Comparison of ENCODE assay signal across 8 cellular contexts in genomic region chr6:105992315-105992961, GRCh38.
A peak's percentile ranks its signal among the peaks of the same experiment; 100 is the strongest.
DNase-seq lines count a peak whose midpoint lies in the region; TF ChIP-seq lines count a peak whose summit lies in the region.

No MANE protein-coding gene starts in this region.

- H3K4me1 ChIP-seq in ES-I3 (ENCODE audit: insufficient read depth, low read length), result peaks cover 8% of the 10 kb centered on the region
- peaks cover 8% of the 10 kb centered on the region for H3K4me1 ChIP-seq in parathyroid adenoma
- H3K4me1 ChIP-seq in tibial artery, result peaks cover 0 to 33% (median 15%) of the 10 kb centered on the region in 4 donors

- peak overlapping the region; percentile 87 for H3K4me3 ChIP-seq in SK-N-MC
- H3K4me3 ChIP-seq in parathyroid adenoma (ENCODE audit: low read depth, low read length), result peak overlapping the region; percentile 85
- peak overlapping the region; percentile 53 to 57 for H3K4me3 ChIP-seq in tibial artery

- H3K79me2 ChIP-seq in parathyroid adenoma, result no peaks in the 10 kb centered on the region

- peak overlapping the region; percentile 95 for H3K27ac Mint-ChIP-seq in activated naive CD4-positive, alpha-beta T cell treated with anti-CD3 and anti-CD28 coated beads, Interleukin-2, amount 50 U/mL, for 24 hours

- H3K27ac ChIP-seq in SK-N-MC (no peak overlapping the region), parathyroid adenoma (no peak overlapping the region), tibial artery (no peak overlapping the region)

- intact Hi-C loops in head of caudate nucleus (cut with DNase I) (no loop called here), tibial artery (cut with DNase I; ENCODE audit: low total_unique reads) (no loop called here)

- DNase-seq in H4 (ENCODE audit: low spot score) (peak; percentile 60), LoVo (ENCODE audit: low spot score) (peak; percentile 90), SK-N-MC (ENCODE audit: low read depth, low spot score) (no peak), head of caudate nucleus (peak in 41 of 42 donors; percentile 25 to 83 (median 63)), tibial artery (peak; percentile 61 to 86)

- H2AFZ ChIP-seq in parathyroid adenoma, result peak overlapping the region; percentile 88

- H3K4me2 ChIP-seq in parathyroid adenoma (ENCODE audit: low read length), result peak overlapping the region; percentile 87

- peaks cover 56% of the 10 kb centered on the region for H3K27me3 Mint-ChIP-seq in activated naive CD4-positive, alpha-beta T cell treated with anti-CD3 and anti-CD28 coated beads, Interleukin-2, amount 50 U/mL, for 24 hours

- no peaks in the 10 kb centered on the region for H3K36me3 Mint-ChIP-seq in activated naive CD4-positive, alpha-beta T cell treated with anti-CD3 and anti-CD28 coated beads, Interleukin-2, amount 50 U/mL, for 24 hours

- H3K36me3 ChIP-seq in ES-I3 (ENCODE audit: insufficient read depth, low read length) (no peaks in the 10 kb centered on the region), SK-N-MC (ENCODE audit: insufficient read depth, low read length) (no peaks in the 10 kb centered on the region), parathyroid adenoma (ENCODE audit: control insufficient read depth, insufficient read depth, low read length) (no peaks in the 10 kb centered on the region), tibial artery (no peaks in the 10 kb centered on the region)

- H3K9ac ChIP-seq in ES-I3 (ENCODE audit: low read depth, low read length) (peak overlapping the region; percentile 69; the same call in 1 of the 2 replicates), SK-N-MC (ENCODE audit: insufficient read length) (peak overlapping the region; percentile 57), parathyroid adenoma (no peak overlapping the region)

- TF ChIP-seq CTCF in parathyroid adenoma (IDR thresholded peaks at IDR 0.05) (no peak), tibial artery (IDR thresholded peaks at IDR 0.05) (no peak)

- H3K9me3 ChIP-seq in ES-I3 (ENCODE audit: control insufficient read depth, insufficient read depth, low read length), result no peaks in the 10 kb centered on the region
- no peaks in the 10 kb centered on the region for H3K9me3 ChIP-seq in SK-N-MC (ENCODE audit: low read depth, low read length)
- no peaks in the 10 kb centered on the region for H3K9me3 ChIP-seq in parathyroid adenoma (ENCODE audit: control insufficient read depth, low read length)
- H3K9me3 ChIP-seq in tibial artery, result no peaks in the 10 kb centered on the region

- H3K9me3 Mint-ChIP-seq in activated naive CD4-positive, alpha-beta T cell treated with anti-CD3 and anti-CD28 coated beads, Interleukin-2, amount 50 U/mL, for 24 hours, result no peaks in the 10 kb centered on the region

- peaks cover 31% of the 10 kb centered on the region for H3K4me1 Mint-ChIP-seq in activated naive CD4-positive, alpha-beta T cell treated with anti-CD3 and anti-CD28 coated beads, Interleukin-2, amount 50 U/mL, for 24 hours

- peak overlapping the region; percentile 95 for H3K4me3 Mint-ChIP-seq in activated naive CD4-positive, alpha-beta T cell treated with anti-CD3 and anti-CD28 coated beads, Interleukin-2, amount 50 U/mL, for 24 hours

- H3K27me3 ChIP-seq in parathyroid adenoma (ENCODE audit: control insufficient read depth, insufficient read depth, low read length), result peaks cover 8% of the 10 kb centered on the region
- H3K27me3 ChIP-seq in tibial artery, result peaks cover 0 to 84% of the 10 kb centered on the region in 2 donors
